Comparison of ENCODE assay signal across 8 cellular contexts in genomic region chr11:69915501-69916250, GRCh38.
DNase-seq lines count a peak whose midpoint lies in the region; ATAC-seq and TF ChIP-seq lines count a peak whose summit lies in the region.

No MANE protein-coding gene starts in this region.

- H3K4me1 ChIP-seq in Karpas-422 (ENCODE audit: low read length): no peaks in the 10 kb centered on the region
- H3K4me1 ChIP-seq in liver (ENCODE audit: control insufficient read depth in 4 of 4, insufficient read depth in 4 of 4, low read length in 3 of 4): peaks cover 7 to 48% (median 20%) of the 10 kb centered on the region in 4 donors

- H3K27me3 ChIP-seq in Karpas-422 (ENCODE audit: low read length) (no peaks in the 10 kb centered on the region), liver (ENCODE audit: control insufficient read depth in 4 of 4, insufficient read depth in 4 of 4, low read length in 3 of 4) (no peaks in the 10 kb centered on the region)

- ATAC-seq in GM18868 (IDR thresholded peaks at IDR 0.05; ENCODE audit: unreplicated experiment) (no peak), HG02759 (IDR thresholded peaks at IDR 0.05; ENCODE audit: unreplicated experiment) (no peak)

- H3K27ac ChIP-seq in Karpas-422 (ENCODE audit: low read length) (no peak overlapping the region), coronary artery (peak overlapping the region; percentile 83 to 91), liver (ENCODE audit: low read depth in 1 of 2, low read length in 2 of 2) (peak overlapping the region; percentile 87 to 95)

- H3K9me3 ChIP-seq in Karpas-422 (ENCODE audit: low read length) (no peaks in the 10 kb centered on the region), liver (ENCODE audit: control insufficient read depth in 4 of 4, low read length in 3 of 4) (no peaks in the 10 kb centered on the region)

- 0 out of 2 replicates have a peak, but pooled peaks cover 4% of the 10 kb centered on the region for H4K20me1 ChIP-seq in Karpas-422 (ENCODE audit: insufficient read depth, low read depth, low read length)

- no peaks in the 10 kb centered on the region for H3K36me3 ChIP-seq in Karpas-422 (ENCODE audit: insufficient read depth, low read length)
- H3K36me3 ChIP-seq in liver (ENCODE audit: control insufficient read depth in 4 of 4, insufficient read depth in 3 of 4, low read depth in 1 of 4, low read length in 3 of 4): no peaks in the 10 kb centered on the region

- H3K4me3 ChIP-seq in Karpas-422 (ENCODE audit: low read length) (no peak overlapping the region), coronary artery (peak overlapping the region; percentile 56), liver (ENCODE audit: low read depth in 1 of 3, low read length in 3 of 3) (peak overlapping the region in 1 of 3 donors; percentile 2)

- peak; percentile 74 to 87 for TF ChIP-seq RAD21 in liver (IDR thresholded peaks at IDR 0.05)

- TF ChIP-seq CTCF in coronary artery (IDR thresholded peaks at IDR 0.05) (peak; percentile 94), liver (IDR thresholded peaks at IDR 0.05; ENCODE audit: low read depth, low read length, missing input control) (peak; percentile 62)

- H3K9ac ChIP-seq in Karpas-422 (ENCODE audit: low read length): no peak overlapping the region
- H3K9ac ChIP-seq in liver (ENCODE audit: low read depth in 1 of 2, low read length in 2 of 2): peak overlapping the region; percentile 62 to 86

- no peaks in the 10 kb centered on the region for H3K9me2 ChIP-seq in Karpas-422 (replicated peaks; ENCODE audit: insufficient read depth, low read length)

- DNase-seq in ELF-1 (ENCODE audit: low read depth, low spot score) (peak; percentile 85), Karpas-422 (peak; percentile 87), T-helper 9 cell (peak; percentile 19), coronary artery (ENCODE audit: low spot score) (peak; percentile 90)
- peak; percentile 20 for DNase-seq in stimulated activated CD8-positive, alpha-beta memory T cell treated with anti-CD3 and anti-CD28 coated beads, Interleukin-15, amount 100 ng/mL, for 24 hours (ENCODE audit: low read depth)

- WGBS in liver: 9% methylated on average over 18 of the region's 18 CpGs

- no peak overlapping the region for H3K4me2 ChIP-seq in Karpas-422 (ENCODE audit: low read depth, low read length, poor library complexity, severe bottlenecking)

- H3K79me2 ChIP-seq in Karpas-422 (ENCODE audit: low read length): no peaks in the 10 kb centered on the region

- no peak overlapping the region for H2AFZ ChIP-seq in Karpas-422 (ENCODE audit: low read length)

TF ChIP-seq in liver, 16 proteins besides CTCF, POLR2A, EP300 and RAD21:
- peak; percentile 90 to 92 for TF ChIP-seq RXRA (IDR thresholded peaks at IDR 0.05)
- TF ChIP-seq NR2F2 (IDR thresholded peaks at IDR 0.05): peak; percentile 90
- TF ChIP-seq HNF4A (conservative IDR thresholded peaks at IDR 0.05): no peak
- TF ChIP-seq GABPA (IDR thresholded peaks at IDR 0.05 in 1 of 2, conservative IDR thresholded peaks at IDR 0.05 in 1 of 2): no peak
- no peak for TF ChIP-seq YY1 (IDR thresholded peaks at IDR 0.05)
- no peak for TF ChIP-seq FOXA2 (IDR thresholded peaks at IDR 0.05)
- no peak for TF ChIP-seq MAX (IDR thresholded peaks at IDR 0.05)
- TF ChIP-seq EGR1 (IDR thresholded peaks at IDR 0.05; ENCODE audit: low read depth in 2 of 2): no peak
- peak; percentile 73 for TF ChIP-seq SP1 (IDR thresholded peaks at IDR 0.05)
- TF ChIP-seq, protein P1, sequence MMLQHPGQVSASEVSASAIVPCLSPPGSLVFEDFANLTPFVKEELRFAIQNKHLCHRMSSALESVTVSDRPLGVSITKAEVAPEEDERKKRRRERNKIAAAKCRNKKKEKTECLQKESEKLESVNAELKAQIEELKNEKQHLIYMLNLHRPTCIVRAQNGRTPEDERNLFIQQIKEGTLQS (IDR thresholded peaks at IDR 0.05): no peak
- TF ChIP-seq, protein P2, sequence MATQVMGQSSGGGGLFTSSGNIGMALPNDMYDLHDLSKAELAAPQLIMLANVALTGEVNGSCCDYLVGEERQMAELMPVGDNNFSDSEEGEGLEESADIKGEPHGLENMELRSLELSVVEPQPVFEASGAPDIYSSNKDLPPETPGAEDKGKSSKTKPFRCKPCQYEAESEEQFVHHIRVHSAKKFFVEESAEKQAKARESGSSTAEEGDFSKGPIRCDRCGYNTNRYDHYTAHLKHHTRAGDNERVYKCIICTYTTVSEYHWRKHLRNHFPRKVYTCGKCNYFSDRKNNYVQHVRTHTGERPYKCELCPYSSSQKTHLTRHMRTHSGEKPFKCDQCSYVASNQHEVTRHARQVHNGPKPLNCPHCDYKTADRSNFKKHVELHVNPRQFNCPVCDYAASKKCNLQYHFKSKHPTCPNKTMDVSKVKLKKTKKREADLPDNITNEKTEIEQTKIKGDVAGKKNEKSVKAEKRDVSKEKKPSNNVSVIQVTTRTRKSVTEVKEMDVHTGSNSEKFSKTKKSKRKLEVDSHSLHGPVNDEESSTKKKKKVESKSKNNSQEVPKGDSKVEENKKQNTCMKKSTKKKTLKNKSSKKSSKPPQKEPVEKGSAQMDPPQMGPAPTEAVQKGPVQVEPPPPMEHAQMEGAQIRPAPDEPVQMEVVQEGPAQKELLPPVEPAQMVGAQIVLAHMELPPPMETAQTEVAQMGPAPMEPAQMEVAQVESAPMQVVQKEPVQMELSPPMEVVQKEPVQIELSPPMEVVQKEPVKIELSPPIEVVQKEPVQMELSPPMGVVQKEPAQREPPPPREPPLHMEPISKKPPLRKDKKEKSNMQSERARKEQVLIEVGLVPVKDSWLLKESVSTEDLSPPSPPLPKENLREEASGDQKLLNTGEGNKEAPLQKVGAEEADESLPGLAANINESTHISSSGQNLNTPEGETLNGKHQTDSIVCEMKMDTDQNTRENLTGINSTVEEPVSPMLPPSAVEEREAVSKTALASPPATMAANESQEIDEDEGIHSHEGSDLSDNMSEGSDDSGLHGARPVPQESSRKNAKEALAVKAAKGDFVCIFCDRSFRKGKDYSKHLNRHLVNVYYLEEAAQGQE (IDR thresholded peaks at IDR 0.05): no peak
- no peak for TF ChIP-seq TAF1 (conservative IDR thresholded peaks at IDR 0.05)
- no peak for TF ChIP-seq HNF4G (IDR thresholded peaks at IDR 0.05)
- no peak for TF ChIP-seq FOXA1 (IDR thresholded peaks at IDR 0.05)
- TF ChIP-seq ZBTB33 (IDR thresholded peaks at IDR 0.05): no peak
- TF ChIP-seq JUND (IDR thresholded peaks at IDR 0.05): no peak

Comparison
In these comparisons a context has a peak if more than half of its experiments do, and no peak if none do; other contexts are left out.
1. DNase-seq: peak in every context shown above with its lines; median percentile 90 in coronary artery; 87 in Karpas-422; 85 in ELF-1; 20 in stimulated activated CD8-positive, alpha-beta memory T cell treated with anti-CD3 and anti-CD28 coated beads, Interleukin-15, amount 100 ng/mL, for 24 hours; 19 in T-helper 9 cell.